ENCODE assay signal across 20 cellular contexts in genomic region chr4:151266542-151266941, GRCh38. TPM values are rescaled to one million over a fixed set of nuclear protein-coding genes. Genes with fewer than 3 reads are reported as not detected.
DNase-seq lines count a peak whose midpoint lies in the region; ATAC-seq and TF ChIP-seq lines count a peak whose summit lies in the region.
"Had no signal": no experiment of that assay in that cellular context is flagged by ENCODE, and none has a peak within 500 bp of the region (broad histone marks: within the 10 kb centered on the region; RNA-seq: fewer than 3 reads in every experiment).

No MANE protein-coding gene starts in this region.

- H3K4me3 ChIP-seq in RWPE2 (ENCODE audit: severe bottlenecking) (no peak overlapping the region), hepatocyte (no peak overlapping the region)

- no peak overlapping the region for H2AFZ ChIP-seq in hepatocyte

- no peaks in the 10 kb centered on the region for H3K27me3 ChIP-seq in RWPE2 (ENCODE audit: insufficient read depth, poor library complexity, severe bottlenecking)
- no peaks in the 10 kb centered on the region for H3K27me3 ChIP-seq in hepatocyte

- ATAC-seq in RWPE2 (ENCODE audit: low read depth) (peak; percentile 42; the same call in 1 of the 3 replicates), GM21526 (IDR thresholded peaks at IDR 0.05; ENCODE audit: low FRiP score, unreplicated experiment) (no peak)

- H3K4me1 ChIP-seq in RWPE2 (ENCODE audit: insufficient read depth, poor library complexity, severe bottlenecking) (no peaks in the 10 kb centered on the region), hepatocyte (ENCODE audit: insufficient read depth) (peaks cover 7% of the 10 kb centered on the region)

- H3K27ac ChIP-seq in RWPE2 (ENCODE audit: poor library complexity, severe bottlenecking) (no peak overlapping the region), hepatocyte (peak overlapping the region; percentile 28)

- 44% methylated on average over 1 of the region's 1 CpG for WGBS in hepatocyte (ENCODE audit: low lambda C conversion rate, missing lambda C conversion rate)

- H4K20me1 ChIP-seq in hepatocyte (ENCODE audit: insufficient read depth, poor library complexity, severe bottlenecking) = no peaks in the 10 kb centered on the region

- TF ChIP-seq CTCF in RWPE2 (IDR thresholded peaks at IDR 0.05; ENCODE audit: poor library complexity, severe bottlenecking) = no peak
- TF ChIP-seq CTCF in hepatocyte (IDR thresholded peaks at IDR 0.05; ENCODE audit: poor library complexity) = no peak

- H3K79me2 ChIP-seq in hepatocyte = peaks cover 47% of the 10 kb centered on the region

- peak overlapping the region; percentile 4 for H3K4me2 ChIP-seq in hepatocyte

- DNase-seq in AG08395 (ENCODE audit: low spot score) = peak; percentile 8
- DNase-seq in RWPE2 (ENCODE audit: low spot score) = no peak
- DNase-seq in dermis blood vessel endothelial cell = peak; percentile 52
- no peak for DNase-seq in hepatocyte (ENCODE audit: low spot score)
- no peak for DNase-seq in NCI-H82 treated with DMSO at 0.1 percent for 48 hours (lab: John Stamatoyannopoulos, UW; ENCODE audit: unreplicated experiment)
- no peak for DNase-seq in DMS79 treated with DMSO at 0.1 percent for 48 hours (lab: John Stamatoyannopoulos, UW)
- DNase-seq in NCI-H526 treated with DMSO at 0.1 percent for 48 hours (lab: John Stamatoyannopoulos, UW) = no peak
- DNase-seq: C1 segment of cervical spinal cord, Kasumi-1, NCI-H1417, NCI-H187 treated with DMSO at 0.1 percent for 48 hours, NCI-H446, OCI-M1, RPMI8226 had no signal

- H3K36me3 ChIP-seq in RWPE2 (ENCODE audit: low read depth) = no peaks in the 10 kb centered on the region; the same call in 1 of the 2 replicates
- no peaks in the 10 kb centered on the region for H3K36me3 ChIP-seq in hepatocyte (replicated peaks; ENCODE audit: insufficient read depth, low read depth)

- no peaks in the 10 kb centered on the region for H3K9me3 ChIP-seq in RWPE2 (ENCODE audit: severe bottlenecking)
- no peaks in the 10 kb centered on the region for H3K9me3 ChIP-seq in hepatocyte (ENCODE audit: low read depth)

- no peaks in the 10 kb centered on the region for H3K9me2 ChIP-seq in hepatocyte (replicated peaks; ENCODE audit: insufficient read depth)

RNA-seq across cellular contexts. Expression of gene PRSS48, which starts 10.4 kb away (rescaled TPM):
- not detected in 2 replicates for total RNA-seq in dermis blood vessel endothelial cell
- not detected in 2 replicates for total RNA-seq in hepatocyte
- 0.43 and 0.79 TPM in 2 replicates for polyA plus RNA-seq in hepatocyte
- total RNA-seq: A172, Daoy, H4, HT-29 had no signal
- polyA plus RNA-seq: IgD-negative memory B cell had no signal

RNA-seq across cellular contexts. Expression of gene SH3D19, which starts 58.9 kb away (rescaled TPM):
- total RNA-seq in dermis blood vessel endothelial cell (50.2 and 67.3 TPM in 2 replicates), hepatocyte (54.7 and 61.6 TPM in 2 replicates)
- 28.2 and 31.9 TPM in 2 replicates for polyA plus RNA-seq in hepatocyte

Comparison
In these comparisons a context has a peak if more than half of its experiments do, and no peak if none do; other contexts are left out.
1. DNase-seq: peak in AG08395 (single experiment) and dermis blood vessel endothelial cell (single experiment); none in RWPE2 (single experiment), hepatocyte (single experiment), NCI-H82 treated with DMSO at 0.1 percent for 48 hours (single experiment), DMS79 treated with DMSO at 0.1 percent for 48 hours (single experiment) and NCI-H526 treated with DMSO at 0.1 percent for 48 hours (single experiment).